In genomic region chr3:150763841-150764483, GRCh38 we compare ENCODE assay signal across 8 cellular contexts. TPM values are rescaled to one million over a fixed set of nuclear protein-coding genes. Genes with fewer than 3 reads are reported as not detected.
DNase-seq lines count a peak whose midpoint lies in the region; ATAC-seq, FAIRE-seq and TF ChIP-seq lines count a peak whose summit lies in the region.

No MANE protein-coding gene starts in this region.

- DNase-seq in AG08396 (ENCODE audit: low spot score) = peak; percentile 78
- DNase-seq in GM12892 (ENCODE audit: insufficient read length) = no peak
- peak; percentile 55 for DNase-seq in NCI-H524 treated with DMSO at 0.1 percent for 48 hours (lab: John Stamatoyannopoulos, UW)
- DNase-seq in activated T-helper 9 cell treated with anti-CD3 and anti-CD28 coated beads, Interleukin-2, amount 50 U/mL, for 16 hours (ENCODE audit: low read depth) = peak; percentile 44
- DNase-seq in fibroblast of pulmonary artery (ENCODE audit: low read depth) = peak; percentile 63
- peak; percentile 31 for DNase-seq in naive B cell
- peak; percentile 73 for DNase-seq in ureter (ENCODE audit: low spot score)

- no peaks in the 10 kb centered on the region for H3K27me3 Mint-ChIP-seq in naive B cell

- FAIRE-seq in GM12892 (lab: Jason Lieb, UNC) = peak; percentile 77

- no peak; the same call in 1 of the 2 replicates for TF ChIP-seq POLR2A in GM12892 (IDR thresholded peaks at IDR 0.05; ENCODE audit: low read depth, low read length)

- no peaks in the 10 kb centered on the region for H3K36me3 Mint-ChIP-seq in naive B cell

- H3K9me3 Mint-ChIP-seq in naive B cell = peaks cover 0 to 2% (median 0%) of the 10 kb centered on the region in 7 donors

- peak overlapping the region; percentile 95 to 99 (median 98) for H3K4me3 Mint-ChIP-seq in naive B cell

- H3K27ac Mint-ChIP-seq in naive B cell = peak overlapping the region; percentile 98 to 100 (median 99)

- TF ChIP-seq CTCF in fibroblast of pulmonary artery (IDR thresholded peaks at IDR 0.05; ENCODE audit: low read length, missing control alignments) = peak; percentile 60

- ATAC-seq in HG03066 (IDR thresholded peaks at IDR 0.05; ENCODE audit: low read depth, unreplicated experiment) (peak; percentile 18), naive B cell (ENCODE audit: low read depth in 2 of 2) (peak; percentile 1 to 5)

- peak overlapping the region; percentile 88 for H3K4me3 ChIP-seq in fibroblast of pulmonary artery (replicated peaks; ENCODE audit: low read depth, low read length)

- peaks cover 32 to 54% (median 41%) of the 10 kb centered on the region in 3 donors for H3K4me1 Mint-ChIP-seq in naive B cell

RNA-seq across cellular contexts. Expression of gene SIAH2, which starts 1.0 kb away (rescaled TPM):
- 8.0 TPM for polyA plus RNA-seq in GM12892 (2012; ENCODE audit: missing spikeins)
- 100 to 1,000 TPM in 2 of 6 donors, 10 to 100 TPM in 4; 49.7 to 121 (median 78.9) TPM for polyA plus RNA-seq in naive B cell (ENCODE audit: low read depth in 6 of 6)
- 29.9 TPM for total RNA-seq in ureter
